ENCODE assay signal across 21 cellular contexts in the genomic region with DNA sequence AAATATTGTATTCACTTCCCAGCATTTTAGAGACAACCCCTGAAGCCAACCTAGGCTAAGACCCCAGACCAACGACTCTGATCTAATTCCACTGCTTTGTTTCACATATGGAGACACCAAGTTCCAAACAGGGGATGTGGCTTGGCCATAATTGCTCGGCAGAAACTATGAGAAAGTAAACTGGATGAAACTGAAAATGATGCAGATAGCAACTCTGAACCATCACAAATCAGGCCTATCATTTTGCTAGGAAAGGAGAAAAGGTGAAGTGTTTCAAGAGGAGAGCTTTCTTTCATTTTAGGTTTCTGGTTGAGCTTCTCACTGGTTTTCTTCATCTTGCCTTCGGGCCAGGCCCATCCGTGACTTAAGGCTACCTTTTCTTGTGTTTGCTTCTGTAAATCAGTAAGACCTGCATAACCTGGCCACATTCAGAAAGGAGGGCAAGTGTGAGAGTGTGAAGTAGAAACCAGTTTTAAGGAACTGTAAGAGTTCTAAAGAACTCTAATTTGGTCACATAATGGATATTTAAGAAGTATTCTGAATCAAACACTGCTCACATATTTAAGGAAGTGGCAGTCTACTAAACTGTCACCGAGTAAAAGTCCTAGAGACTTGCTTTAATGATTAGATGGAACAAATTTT.
DNase-seq lines count a peak whose midpoint lies in the region; ATAC-seq, FAIRE-seq and TF ChIP-seq lines count a peak whose summit lies in the region.
"Had no signal": no experiment of that assay in that cellular context is flagged by ENCODE, and none has a peak within 500 bp of the region (broad histone marks: within the 10 kb centered on the region; RNA-seq: fewer than 3 reads in every experiment).

No MANE protein-coding gene starts in this region.

- peak overlapping the region; percentile 83 for H3K27ac Mint-ChIP-seq in mesothelial cell of epicardium
- H3K27ac Mint-ChIP-seq: endodermal cell, neural progenitor cell, type B pancreatic cell had no signal

- peaks cover 67% of the 10 kb centered on the region for H3K4me1 Mint-ChIP-seq in mesothelial cell of epicardium

- no peak overlapping the region for H3K4me3 Mint-ChIP-seq in mesothelial cell of epicardium
- H3K4me3 Mint-ChIP-seq: endodermal cell, neural progenitor cell, type B pancreatic cell had no signal

- H3K9me3 Mint-ChIP-seq in mesothelial cell of epicardium, result no peaks in the 10 kb centered on the region
- H3K9me3 Mint-ChIP-seq: endodermal cell, type B pancreatic cell had no signal

- no peak for FAIRE-seq in GM12892 (lab: Jason Lieb, UNC)
- FAIRE-seq: G401.6, H54 had no signal

- no peaks in the 10 kb centered on the region for H3K27me3 ChIP-seq in SU-DHL-6 (ENCODE audit: low read length)
- no peaks in the 10 kb centered on the region for H3K27me3 ChIP-seq in right atrium auricular region
- H3K27me3 ChIP-seq: cardiac muscle cell, neural progenitor cell had no signal

- H3K4me3 ChIP-seq in GM12865 (ENCODE audit: low read depth, low read length) (no peak overlapping the region), SU-DHL-6 (ENCODE audit: insufficient read depth, low read length, poor library complexity, severe bottlenecking) (peak overlapping the region; percentile 19), right atrium auricular region (no peak overlapping the region)
- H3K4me3 ChIP-seq: cardiac muscle cell, lower lobe of right lung, neural progenitor cell had no signal

- DNase-seq in GM12865 (ENCODE audit: low read depth), result peak; percentile 20
- no peak for DNase-seq in mesothelial cell of epicardium (ENCODE audit: low spot score in 2 of 2, unreplicated experiment in 2 of 2)
- no peak for DNase-seq in 8988T
- DNase-seq in right atrium auricular region (ENCODE audit: low spot score), result no peak
- no peak for DNase-seq in GM12892 (ENCODE audit: insufficient read length)
- DNase-seq: activated CD4-positive, alpha-beta T cell treated with anti-CD3 and anti-CD28 coated beads for 1 hour; activated gamma-delta T cell treated with Interleukin-2 at 50 U/mL for 16 hours; endodermal cell; foreskin fibroblast; Kasumi-1; lower lobe of right lung; NCI-H1436 treated with DMSO at 0.1 percent for 48 hours; NCI-H524; retina had no signal

- no peaks in the 10 kb centered on the region for H3K27me3 Mint-ChIP-seq in mesothelial cell of epicardium (ENCODE audit: low read depth)
- H3K27me3 Mint-ChIP-seq: type B pancreatic cell had no signal

- H3K9me3 ChIP-seq in SU-DHL-6 (ENCODE audit: insufficient read depth, low read length), result no peaks in the 10 kb centered on the region
- H3K9me3 ChIP-seq in right atrium auricular region, result no peaks in the 10 kb centered on the region
- H3K9me3 ChIP-seq: lower lobe of right lung had no signal

- no peaks in the 10 kb centered on the region for H3K36me3 ChIP-seq in SU-DHL-6 (ENCODE audit: low read length)
- H3K36me3 ChIP-seq in right atrium auricular region, result no peaks in the 10 kb centered on the region
- H3K36me3 ChIP-seq: cardiac muscle cell, lower lobe of right lung, neural progenitor cell had no signal

- H4K20me1 ChIP-seq in SU-DHL-6 (ENCODE audit: low read depth, low read length), result no peaks in the 10 kb centered on the region

- TF ChIP-seq CTCF in GM12865 (IDR thresholded peaks at IDR 0.05; ENCODE audit: insufficient read depth, low read depth, low read length, missing control alignments), result no peak
- TF ChIP-seq CTCF in SU-DHL-6 (IDR thresholded peaks at IDR 0.05; ENCODE audit: insufficient read depth, low read length, poor library complexity, severe bottlenecking), result no peak
- TF ChIP-seq CTCF in mesothelial cell of epicardium (IDR thresholded peaks at IDR 0.05; ENCODE audit: unreplicated experiment), result no peak
- TF ChIP-seq CTCF in right atrium auricular region (IDR thresholded peaks at IDR 0.05), result no peak

- no peak overlapping the region for H2AFZ ChIP-seq in SU-DHL-6 (ENCODE audit: low read depth, low read length, severe bottlenecking)
- H2AFZ ChIP-seq: neural progenitor cell had no signal

- H3K9me2 ChIP-seq in SU-DHL-6 (replicated peaks; ENCODE audit: insufficient read depth, low read length), result no peaks in the 10 kb centered on the region

- peaks cover 37% of the 10 kb centered on the region; the same call in 1 of the 2 replicates for H3K79me2 ChIP-seq in SU-DHL-6 (ENCODE audit: insufficient read depth, low read length)

- peaks cover 0 to 38% of the 10 kb centered on the region in 2 donors for H3K4me1 ChIP-seq in right atrium auricular region
- H3K4me1 ChIP-seq: neural progenitor cell had no signal

- ATAC-seq in GM19351 (IDR thresholded peaks at IDR 0.05; ENCODE audit: unreplicated experiment), result peak; percentile 64
- ATAC-seq: lower lobe of right lung had no signal

- TF ChIP-seq POLR2A in GM12892 (IDR thresholded peaks at IDR 0.05; ENCODE audit: low read depth, low read length), result no peak

- peaks cover 47% of the 10 kb centered on the region; the same call in 1 of the 2 replicates for H3F3A ChIP-seq in SU-DHL-6 (ENCODE audit: insufficient read depth)

- H3K27ac ChIP-seq in SU-DHL-6 (ENCODE audit: low read depth, low read length) (peak overlapping the region; percentile 59), right atrium auricular region (no peak overlapping the region)
- H3K27ac ChIP-seq: cardiac muscle cell, lower lobe of right lung, neural progenitor cell had no signal

- H3K9ac ChIP-seq in SU-DHL-6 (ENCODE audit: low read length), result peak overlapping the region; percentile 22
- H3K9ac ChIP-seq: neural progenitor cell had no signal

- peak overlapping the region; percentile 40 for H3K4me2 ChIP-seq in SU-DHL-6 (ENCODE audit: low read depth, low read length, poor library complexity, severe bottlenecking)
- H3K4me2 ChIP-seq: neural progenitor cell had no signal

- H3K36me3 Mint-ChIP-seq in mesothelial cell of epicardium, result no peaks in the 10 kb centered on the region
- H3K36me3 Mint-ChIP-seq: type B pancreatic cell had no signal
